1 cellular context compared by ENCODE assay signal in the genomic region with DNA sequence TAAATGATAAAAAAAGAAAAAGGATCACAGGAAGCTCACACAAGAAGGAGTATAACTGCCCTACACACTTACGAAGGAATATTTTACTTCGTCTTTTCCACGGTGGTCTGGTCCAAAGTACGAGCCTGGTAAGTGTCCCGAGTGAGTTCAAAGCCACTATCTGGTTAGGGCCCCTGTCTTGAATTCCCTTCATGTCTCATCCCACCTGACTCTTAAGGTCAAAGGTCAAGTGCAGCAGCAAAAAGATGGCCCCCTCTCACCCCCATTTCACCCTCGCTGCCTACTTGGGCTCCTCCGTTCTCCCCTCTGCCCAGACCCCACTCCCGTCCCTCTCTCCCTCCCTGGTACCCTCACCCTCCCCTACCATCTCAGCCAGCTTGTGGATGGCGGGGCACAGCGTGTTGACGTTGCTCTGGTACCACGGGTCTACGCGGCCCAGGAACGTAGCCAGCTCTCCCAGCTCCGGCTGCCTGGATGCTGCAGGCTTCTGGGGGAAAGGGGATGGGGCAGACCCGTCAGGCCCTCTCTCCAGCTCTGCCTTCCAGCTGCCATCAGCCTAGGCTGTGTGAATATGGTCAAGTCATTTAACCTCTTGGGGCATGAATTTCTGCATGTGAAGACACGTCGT.
TF ChIP-seq lines count a peak whose summit lies in the region.

No MANE protein-coding gene starts in this region.

TF ChIP-seq in GM23338, 12 proteins besides CTCF, POLR2A, EP300 and RAD21 (continued from another document):
- TF ChIP-seq ZNF462 (CRISPR knock-in tag; IDR thresholded peaks at IDR 0.05) (no peak), EZH2 (IDR thresholded peaks at IDR 0.05; ENCODE audit: low read depth, unreplicated experiment) (no peak), STAT1 (IDR thresholded peaks at IDR 0.05; ENCODE audit: unreplicated experiment) (no peak)
